1 cellular context compared by ENCODE assay signal in the genomic region with DNA sequence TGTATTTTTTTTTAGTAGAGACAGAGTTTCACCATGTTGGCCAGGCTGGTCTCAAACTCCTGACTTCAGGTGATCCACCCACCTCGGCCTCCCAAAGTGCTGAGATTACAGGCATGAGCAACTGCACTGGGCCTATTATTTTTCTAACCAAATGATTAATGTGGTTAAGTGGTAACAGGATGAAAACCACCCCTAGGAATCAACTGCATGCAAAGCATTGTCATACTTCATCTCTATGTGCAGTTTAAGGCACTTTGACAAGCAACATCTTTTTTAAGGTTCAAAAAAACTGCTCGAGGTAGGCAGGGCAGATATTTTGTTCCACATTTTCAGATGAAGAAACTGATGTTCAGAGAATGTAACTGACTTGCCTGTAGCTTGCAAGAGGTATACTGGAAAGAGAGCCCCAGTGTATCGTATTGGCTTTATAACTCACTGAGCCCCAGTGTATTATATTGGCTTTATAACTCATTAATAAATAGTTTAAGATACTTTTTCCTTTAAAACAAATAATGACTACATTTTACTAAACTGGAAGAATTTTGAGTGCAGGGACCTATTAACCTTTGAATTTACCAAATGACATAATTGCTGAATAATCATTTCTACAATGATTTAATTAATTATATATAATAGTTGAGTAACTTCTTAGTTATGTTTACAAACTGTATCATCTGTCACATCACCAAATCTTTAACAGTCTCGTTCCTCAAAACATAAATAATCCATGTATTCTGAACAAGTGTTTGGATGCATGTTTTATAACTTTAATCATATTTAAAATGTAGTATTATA.
TF ChIP-seq lines count a peak whose summit lies in the region.

No MANE protein-coding gene starts in this region.

TF ChIP-seq in GM23338, 12 proteins besides CTCF, POLR2A, EP300 and RAD21:
- TF ChIP-seq, protein P1, sequence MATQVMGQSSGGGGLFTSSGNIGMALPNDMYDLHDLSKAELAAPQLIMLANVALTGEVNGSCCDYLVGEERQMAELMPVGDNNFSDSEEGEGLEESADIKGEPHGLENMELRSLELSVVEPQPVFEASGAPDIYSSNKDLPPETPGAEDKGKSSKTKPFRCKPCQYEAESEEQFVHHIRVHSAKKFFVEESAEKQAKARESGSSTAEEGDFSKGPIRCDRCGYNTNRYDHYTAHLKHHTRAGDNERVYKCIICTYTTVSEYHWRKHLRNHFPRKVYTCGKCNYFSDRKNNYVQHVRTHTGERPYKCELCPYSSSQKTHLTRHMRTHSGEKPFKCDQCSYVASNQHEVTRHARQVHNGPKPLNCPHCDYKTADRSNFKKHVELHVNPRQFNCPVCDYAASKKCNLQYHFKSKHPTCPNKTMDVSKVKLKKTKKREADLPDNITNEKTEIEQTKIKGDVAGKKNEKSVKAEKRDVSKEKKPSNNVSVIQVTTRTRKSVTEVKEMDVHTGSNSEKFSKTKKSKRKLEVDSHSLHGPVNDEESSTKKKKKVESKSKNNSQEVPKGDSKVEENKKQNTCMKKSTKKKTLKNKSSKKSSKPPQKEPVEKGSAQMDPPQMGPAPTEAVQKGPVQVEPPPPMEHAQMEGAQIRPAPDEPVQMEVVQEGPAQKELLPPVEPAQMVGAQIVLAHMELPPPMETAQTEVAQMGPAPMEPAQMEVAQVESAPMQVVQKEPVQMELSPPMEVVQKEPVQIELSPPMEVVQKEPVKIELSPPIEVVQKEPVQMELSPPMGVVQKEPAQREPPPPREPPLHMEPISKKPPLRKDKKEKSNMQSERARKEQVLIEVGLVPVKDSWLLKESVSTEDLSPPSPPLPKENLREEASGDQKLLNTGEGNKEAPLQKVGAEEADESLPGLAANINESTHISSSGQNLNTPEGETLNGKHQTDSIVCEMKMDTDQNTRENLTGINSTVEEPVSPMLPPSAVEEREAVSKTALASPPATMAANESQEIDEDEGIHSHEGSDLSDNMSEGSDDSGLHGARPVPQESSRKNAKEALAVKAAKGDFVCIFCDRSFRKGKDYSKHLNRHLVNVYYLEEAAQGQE (IDR thresholded peaks at IDR 0.05; ENCODE audit: unreplicated experiment) = no peak
- TF ChIP-seq, protein P2, sequence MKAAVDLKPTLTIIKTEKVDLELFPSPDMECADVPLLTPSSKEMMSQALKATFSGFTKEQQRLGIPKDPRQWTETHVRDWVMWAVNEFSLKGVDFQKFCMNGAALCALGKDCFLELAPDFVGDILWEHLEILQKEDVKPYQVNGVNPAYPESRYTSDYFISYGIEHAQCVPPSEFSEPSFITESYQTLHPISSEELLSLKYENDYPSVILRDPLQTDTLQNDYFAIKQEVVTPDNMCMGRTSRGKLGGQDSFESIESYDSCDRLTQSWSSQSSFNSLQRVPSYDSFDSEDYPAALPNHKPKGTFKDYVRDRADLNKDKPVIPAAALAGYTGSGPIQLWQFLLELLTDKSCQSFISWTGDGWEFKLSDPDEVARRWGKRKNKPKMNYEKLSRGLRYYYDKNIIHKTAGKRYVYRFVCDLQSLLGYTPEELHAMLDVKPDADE (IDR thresholded peaks at IDR 0.05) = no peak
- TF ChIP-seq ZNF331 (CRISPR knock-in tag; IDR thresholded peaks at IDR 0.05; ENCODE audit: low read depth) (no peak), EZH2 (IDR thresholded peaks at IDR 0.05; ENCODE audit: low read depth, unreplicated experiment) (no peak), EZH2phosphoT487 (IDR thresholded peaks at IDR 0.05; ENCODE audit: unreplicated experiment) (no peak), CREB1 (CRISPR knock-in tag; IDR thresholded peaks at IDR 0.05; ENCODE audit: low read depth) (no peak), JUNB (IDR thresholded peaks at IDR 0.05; ENCODE audit: unreplicated experiment) (no peak), NANOG (IDR thresholded peaks at IDR 0.05; ENCODE audit: borderline replicate concordance) (no peak)
- TF ChIP-seq, protein P3, sequence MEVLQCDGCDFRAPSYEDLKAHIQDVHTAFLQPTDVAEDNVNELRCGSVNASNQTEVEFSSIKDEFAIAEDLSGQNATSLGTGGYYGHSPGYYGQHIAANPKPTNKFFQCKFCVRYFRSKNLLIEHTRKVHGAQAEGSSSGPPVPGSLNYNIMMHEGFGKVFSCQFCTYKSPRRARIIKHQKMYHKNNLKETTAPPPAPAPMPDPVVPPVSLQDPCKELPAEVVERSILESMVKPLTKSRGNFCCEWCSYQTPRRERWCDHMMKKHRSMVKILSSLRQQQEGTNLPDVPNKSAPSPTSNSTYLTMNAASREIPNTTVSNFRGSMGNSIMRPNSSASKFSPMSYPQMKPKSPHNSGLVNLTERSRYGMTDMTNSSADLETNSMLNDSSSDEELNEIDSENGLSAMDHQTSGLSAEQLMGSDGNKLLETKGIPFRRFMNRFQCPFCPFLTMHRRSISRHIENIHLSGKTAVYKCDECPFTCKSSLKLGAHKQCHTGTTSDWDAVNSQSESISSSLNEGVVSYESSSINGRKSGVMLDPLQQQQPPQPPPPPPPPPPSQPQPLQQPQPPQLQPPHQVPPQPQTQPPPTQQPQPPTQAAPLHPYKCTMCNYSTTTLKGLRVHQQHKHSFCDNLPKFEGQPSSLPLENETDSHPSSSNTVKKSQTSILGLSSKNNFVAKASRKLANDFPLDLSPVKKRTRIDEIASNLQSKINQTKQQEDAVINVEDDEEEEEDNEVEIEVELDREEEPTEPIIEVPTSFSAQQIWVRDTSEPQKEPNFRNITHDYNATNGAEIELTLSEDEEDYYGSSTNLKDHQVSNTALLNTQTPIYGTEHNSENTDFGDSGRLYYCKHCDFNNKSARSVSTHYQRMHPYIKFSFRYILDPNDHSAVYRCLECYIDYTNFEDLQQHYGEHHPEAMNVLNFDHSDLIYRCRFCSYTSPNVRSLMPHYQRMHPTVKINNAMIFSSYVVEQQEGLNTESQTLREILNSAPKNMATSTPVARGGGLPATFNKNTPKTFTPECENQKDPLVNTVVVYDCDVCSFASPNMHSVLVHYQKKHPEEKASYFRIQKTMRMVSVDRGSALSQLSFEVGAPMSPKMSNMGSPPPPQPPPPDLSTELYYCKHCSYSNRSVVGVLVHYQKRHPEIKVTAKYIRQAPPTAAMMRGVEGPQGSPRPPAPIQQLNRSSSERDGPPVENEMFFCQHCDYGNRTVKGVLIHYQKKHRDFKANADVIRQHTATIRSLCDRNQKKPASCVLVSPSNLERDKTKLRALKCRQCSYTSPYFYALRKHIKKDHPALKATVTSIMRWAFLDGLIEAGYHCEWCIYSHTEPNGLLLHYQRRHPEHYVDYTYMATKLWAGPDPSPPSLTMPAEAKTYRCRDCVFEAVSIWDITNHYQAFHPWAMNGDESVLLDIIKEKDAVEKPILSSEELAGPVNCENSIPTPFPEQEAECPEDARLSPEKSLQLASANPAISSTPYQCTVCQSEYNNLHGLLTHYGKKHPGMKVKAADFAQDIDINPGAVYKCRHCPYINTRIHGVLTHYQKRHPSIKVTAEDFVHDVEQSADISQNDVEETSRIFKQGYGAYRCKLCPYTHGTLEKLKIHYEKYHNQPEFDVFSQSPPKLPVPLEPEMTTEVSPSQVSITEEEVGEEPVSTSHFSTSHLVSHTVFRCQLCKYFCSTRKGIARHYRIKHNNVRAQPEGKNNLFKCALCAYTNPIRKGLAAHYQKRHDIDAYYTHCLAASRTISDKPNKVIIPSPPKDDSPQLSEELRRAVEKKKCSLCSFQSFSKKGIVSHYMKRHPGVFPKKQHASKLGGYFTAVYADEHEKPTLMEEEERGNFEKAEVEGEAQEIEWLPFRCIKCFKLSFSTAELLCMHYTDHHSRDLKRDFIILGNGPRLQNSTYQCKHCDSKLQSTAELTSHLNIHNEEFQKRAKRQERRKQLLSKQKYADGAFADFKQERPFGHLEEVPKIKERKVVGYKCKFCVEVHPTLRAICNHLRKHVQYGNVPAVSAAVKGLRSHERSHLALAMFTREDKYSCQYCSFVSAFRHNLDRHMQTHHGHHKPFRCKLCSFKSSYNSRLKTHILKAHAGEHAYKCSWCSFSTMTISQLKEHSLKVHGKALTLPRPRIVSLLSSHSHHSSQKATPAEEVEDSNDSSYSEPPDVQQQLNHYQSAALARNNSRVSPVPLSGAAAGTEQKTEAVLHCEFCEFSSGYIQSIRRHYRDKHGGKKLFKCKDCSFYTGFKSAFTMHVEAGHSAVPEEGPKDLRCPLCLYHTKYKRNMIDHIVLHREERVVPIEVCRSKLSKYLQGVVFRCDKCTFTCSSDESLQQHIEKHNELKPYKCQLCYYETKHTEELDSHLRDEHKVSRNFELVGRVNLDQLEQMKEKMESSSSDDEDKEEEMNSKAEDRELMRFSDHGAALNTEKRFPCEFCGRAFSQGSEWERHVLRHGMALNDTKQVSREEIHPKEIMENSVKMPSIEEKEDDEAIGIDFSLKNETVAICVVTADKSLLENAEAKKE (CRISPR knock-in tag; IDR thresholded peaks at IDR 0.05) = no peak
